In the genomic region with DNA sequence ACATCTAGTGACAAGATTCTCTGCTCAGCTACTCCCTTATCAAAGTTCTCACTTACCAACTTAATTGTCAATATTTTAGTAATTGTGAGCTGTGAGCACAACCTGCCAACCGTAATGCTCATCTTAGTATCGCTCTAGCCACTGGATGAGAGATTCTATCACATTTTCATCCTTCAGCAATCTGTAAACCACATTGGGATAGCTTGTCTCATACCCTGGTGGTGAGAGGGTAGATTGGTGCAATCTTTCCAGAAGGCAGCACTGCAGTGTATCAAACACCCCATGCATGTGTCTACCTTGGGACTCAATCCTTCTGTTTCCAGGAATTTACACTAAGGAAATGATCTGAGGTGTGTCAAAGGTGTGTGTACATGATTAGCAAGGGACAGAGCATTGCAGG, we compare ENCODE assay signal across 21 cellular contexts. TPM values are rescaled to one million over a fixed set of nuclear protein-coding genes. Genes with fewer than 3 reads are reported as not detected.
DNase-seq lines count a peak whose midpoint lies in the region; ATAC-seq and TF ChIP-seq lines count a peak whose summit lies in the region.
"Had no signal": no experiment of that assay in that cellular context is flagged by ENCODE, and none has a peak within 500 bp of the region (broad histone marks: within the 10 kb centered on the region; RNA-seq: fewer than 3 reads in every experiment).

No MANE protein-coding gene starts in this region.

- CTCF ChIA-PET in activated CD4-positive, alpha-beta memory T cell treated with anti-CD3 and anti-CD28 coated beads for 36 hours (lab: Charles Lee) = interaction anchor here (0.9 kb wide), 2 partner anchors 178 to 902 kb away, joined by 3 read pairs; no protein-coding TSS in a partner anchor

- peaks cover 41% of the 10 kb centered on the region for H3K4me1 ChIP-seq in ACC112 (ENCODE audit: control insufficient read depth, insufficient read depth, low read length, unreplicated experiment)
- H3K4me1 ChIP-seq: psoas muscle had no signal

- H3K79me2 ChIP-seq in ACC112 (ENCODE audit: control insufficient read depth, insufficient read depth, low read length, unreplicated experiment) = no peaks in the 10 kb centered on the region
- H3K79me2 ChIP-seq: hepatocyte had no signal

- H3K27me3 Mint-ChIP-seq in activated CD4-positive, alpha-beta memory T cell treated with anti-CD3 and anti-CD28 coated beads for 36 hours = peaks cover 7% of the 10 kb centered on the region

- no peak overlapping the region for H3K4me3 Mint-ChIP-seq in activated CD4-positive, alpha-beta memory T cell treated with anti-CD3 and anti-CD28 coated beads for 36 hours
- H3K4me3 Mint-ChIP-seq: memory B cell, nephron had no signal

- peak overlapping the region; percentile 97 for H3K27ac ChIP-seq in ACC112 (ENCODE audit: low read depth, low read length)
- H3K27ac ChIP-seq: hepatocyte, psoas muscle had no signal

- no peaks in the 10 kb centered on the region for H3K36me3 ChIP-seq in ACC112 (ENCODE audit: insufficient read depth, low read length)

- no peaks in the 10 kb centered on the region for H3K9me3 Mint-ChIP-seq in activated CD4-positive, alpha-beta memory T cell treated with anti-CD3 and anti-CD28 coated beads for 36 hours
- H3K9me3 Mint-ChIP-seq: memory B cell, nephron had no signal

- H3K4me1 Mint-ChIP-seq in activated CD4-positive, alpha-beta memory T cell treated with anti-CD3 and anti-CD28 coated beads for 36 hours (ENCODE audit: low read depth) = peaks cover 45% of the 10 kb centered on the region

- H3K36me3 Mint-ChIP-seq in activated CD4-positive, alpha-beta memory T cell treated with anti-CD3 and anti-CD28 coated beads for 36 hours = no peaks in the 10 kb centered on the region
- H3K36me3 Mint-ChIP-seq: memory B cell had no signal

- peak overlapping the region; percentile 82 for H3K27ac Mint-ChIP-seq in activated CD4-positive, alpha-beta memory T cell treated with anti-CD3 and anti-CD28 coated beads for 36 hours
- H3K27ac Mint-ChIP-seq: memory B cell, nephron had no signal

- H3K27me3 ChIP-seq in ACC112 (ENCODE audit: insufficient read depth, low read length) = no peaks in the 10 kb centered on the region
- H3K27me3 ChIP-seq: hepatocyte had no signal

- DNase-seq in AG08395 (ENCODE audit: low spot score) (peak; percentile 29), fibroblast of mammary gland (ENCODE audit: low read depth) (no peak), NCI-H1694 treated with DMSO at 0.1 percent for 48 hours (lab: John Stamatoyannopoulos, UW) (no peak), left colon (no peak)
- DNase-seq in activated CD4-positive, alpha-beta memory T cell treated with anti-CD3 and anti-CD28 coated beads for 36 hours = no peak
- DNase-seq: activated CD4-positive, CD25-positive, alpha-beta regulatory T cell treated with anti-CD3 and anti-CD28 coated beads, Interleukin-2, amount 50 U/mL, for 72 hours; activated T-cell treated with anti-CD3 and anti-CD28 coated beads, Interleukin-2, amount 50 U/mL, for 1 hour; amygdala; C1 segment of cervical spinal cord; effector CD8-positive, alpha-beta T cell; KG1; NCI-H1105 treated with DMSO at 0.1 percent for 48 hours; NCI-H526 treated with DMSO at 0.1 percent for 48 hours; psoas muscle; SIG-M5; small intestine had no signal

- POLR2A ChIA-PET in activated CD4-positive, alpha-beta memory T cell treated with anti-CD3 and anti-CD28 coated beads for 36 hours (lab: Charles Lee) = interaction anchor here (3.8 kb wide), 1 partner anchor 123 kb away, joined by 21 read pairs; no protein-coding TSS in a partner anchor

- no peak overlapping the region for H2AFZ ChIP-seq in ACC112 (ENCODE audit: low read length, unreplicated experiment)
- H2AFZ ChIP-seq: hepatocyte had no signal

- TF ChIP-seq CTCF in fibroblast of mammary gland (conservative IDR thresholded peaks at IDR 0.05; ENCODE audit: control insufficient read depth, insufficient read depth, low read depth, low read length) = peak; percentile 15

- ATAC-seq in left colon = no peak
- no peak for ATAC-seq in GM18511 (IDR thresholded peaks at IDR 0.05; ENCODE audit: unreplicated experiment)
- ATAC-seq: psoas muscle had no signal

- H3K4me3 ChIP-seq in ACC112 (ENCODE audit: low read depth, low read length) (peak overlapping the region; percentile 6; the same call in 1 of the 2 replicates), fibroblast of mammary gland (ENCODE audit: control insufficient read depth, low read depth, low read length) (no peak overlapping the region)
- H3K4me3 ChIP-seq: hepatocyte, psoas muscle had no signal

- intact Hi-C loops in activated CD4-positive, alpha-beta memory T cell treated with anti-CD3 and anti-CD28 coated beads for 36 hours (cut with micrococcal nuclease) = loop anchor here (2.0 to 10.0 kb wide), 6 partner anchors 627 to 1261 kb away; partner anchors contain the start of genes COPS2, EID1 and SPPL2A
- intact Hi-C loops in left colon (cut with DNase I, micrococcal nuclease) = no loop called here

RNA-seq across cellular contexts. Expression of gene ATP8B4, which starts 18.9 kb away (rescaled TPM):
- 1 to 10 TPM; 2.7 to 4.2 TPM for total RNA-seq in activated CD4-positive, alpha-beta memory T cell treated with anti-CD3 and anti-CD28 coated beads for 36 hours
- 1 to 10 TPM; 1.9 to 5.9 TPM for total RNA-seq in left colon

RNA-seq across cellular contexts. Expression of gene SLC27A2, which starts 44.1 kb away (rescaled TPM):
- total RNA-seq in activated CD4-positive, alpha-beta memory T cell treated with anti-CD3 and anti-CD28 coated beads for 36 hours = 10 to 100 TPM; 22.5 to 24.3 TPM
- total RNA-seq in left colon = 10 to 100 TPM; 37.2 to 43.1 TPM
- total RNA-seq: psoas muscle had no signal
